14 cellular contexts compared by ENCODE assay signal in genomic region chr13:28336193-28336657, GRCh38.
DNase-seq lines count a peak whose midpoint lies in the region; ATAC-seq and TF ChIP-seq lines count a peak whose summit lies in the region.
"Had no signal": no experiment of that assay in that cellular context is flagged by ENCODE, and none has a peak within 500 bp of the region (broad histone marks: within the 10 kb centered on the region; RNA-seq: fewer than 3 reads in every experiment).

No MANE protein-coding gene starts in this region.

- no peaks in the 10 kb centered on the region for H3K9me3 ChIP-seq in left ventricle myocardium inferior (replicated peaks)
- H3K9me3 ChIP-seq in transverse colon: no peaks in the 10 kb centered on the region

- H3K27ac ChIP-seq in left ventricle myocardium inferior (replicated peaks) (peak overlapping the region; percentile 69), transverse colon (no peak overlapping the region)
- H3K27ac ChIP-seq: KMS-11 had no signal

- no peaks in the 10 kb centered on the region for H3K9me3 Mint-ChIP-seq in chondrocyte (ENCODE audit: low read depth)
- H3K9me3 Mint-ChIP-seq: CD8-positive, alpha-beta memory T cell had no signal

- H3K4me3 Mint-ChIP-seq in chondrocyte (ENCODE audit: unreplicated experiment): no peak overlapping the region
- H3K4me3 Mint-ChIP-seq: CD8-positive, alpha-beta memory T cell had no signal

- peaks cover 45% of the 10 kb centered on the region for H3K4me1 Mint-ChIP-seq in chondrocyte (ENCODE audit: low read depth)
- H3K4me1 Mint-ChIP-seq: CD8-positive, alpha-beta memory T cell had no signal

- DNase-seq in HEK293T (ENCODE audit: extremely low spot score) (peak; percentile 49), chondrocyte (ENCODE audit: low spot score) (no peak), left ventricle myocardium inferior (peak; percentile 25), sciatic nerve (ENCODE audit: low spot score) (no peak), germinal center (ENCODE audit: low spot score) (no peak), transverse colon (no peak)
- DNase-seq in activated CD8-positive, alpha-beta memory T cell treated with anti-CD3 and anti-CD28 coated beads, Interleukin-2, amount 50 U/mL, for 4 hours: no peak
- DNase-seq: CD8-positive, alpha-beta memory T cell; GOT3; NCI-H187 treated with DMSO at 0.1 percent for 48 hours; NCI-H446 treated with DMSO at 0.1 percent for 48 hours; SIG-M5 had no signal

- ATAC-seq in sciatic nerve (peak; percentile 75), GM21529 (IDR thresholded peaks at IDR 0.05; ENCODE audit: unreplicated experiment) (no peak)

- peaks cover 9% of the 10 kb centered on the region for H3K36me3 ChIP-seq in left ventricle myocardium inferior
- no peaks in the 10 kb centered on the region for H3K36me3 ChIP-seq in transverse colon

- WGBS in transverse colon (ENCODE audit: low coverage in 1 of 2), 2 donors: 63% methylated on average over 3 of the region's 3 CpGs; no CpG with 5 or more reads in 1 of the 2 donors

- no peak for TF ChIP-seq EP300 in transverse colon (IDR thresholded peaks at IDR 0.05; ENCODE audit: low read depth)

- no peaks in the 10 kb centered on the region for H3K27me3 Mint-ChIP-seq in chondrocyte (ENCODE audit: low read depth)

- POLR2A ChIA-PET in HEK293T (lab: Yijun Ruan, JAX): no interaction called here

- H3K4me3 ChIP-seq in left ventricle myocardium inferior (no peak overlapping the region), transverse colon (no peak overlapping the region)

- in situ Hi-C loops in transverse colon (cut with MboI; ENCODE audit: low pct_ligation_motif_present in 1 of 4, low pct_unique_long_range_greater_than_20kb in 1 of 4, low sequenced_read_pairs in 3 of 4): loop anchor here in 2 of 4 donors (25.0 kb wide), 2 partner anchors 301 to 451 kb away; no protein-coding TSS in a partner anchor

- CTCF ChIA-PET in HEK293T (lab: Yijun Ruan, JAX): no interaction called here

- TF ChIP-seq CTCF in chondrocyte (IDR thresholded peaks at IDR 0.05): no peak
- TF ChIP-seq CTCF in left ventricle myocardium inferior (IDR thresholded peaks at IDR 0.05; ENCODE audit: borderline replicate concordance): no peak
- no peak for TF ChIP-seq CTCF in transverse colon (IDR thresholded peaks at IDR 0.05)

- intact Hi-C loops in left ventricle myocardium inferior (cut with micrococcal nuclease) (no loop called here), sciatic nerve (cut with DNase I) (no loop called here), transverse colon (cut with DNase I; ENCODE audit: low total_unique reads) (no loop called here)

- H3K4me1 ChIP-seq in left ventricle myocardium inferior (peaks cover 67% of the 10 kb centered on the region), transverse colon (peaks cover 0 to 12% (median 3%) of the 10 kb centered on the region in 4 donors)

- no peaks in the 10 kb centered on the region for H3K36me3 Mint-ChIP-seq in chondrocyte (ENCODE audit: low read depth)
- H3K36me3 Mint-ChIP-seq: CD8-positive, alpha-beta memory T cell had no signal

- no peak for TF ChIP-seq POLR2A in transverse colon (IDR thresholded peaks at IDR 0.05)

- peak overlapping the region; percentile 45 for H3K27ac Mint-ChIP-seq in chondrocyte (ENCODE audit: unreplicated experiment)

- no peaks in the 10 kb centered on the region for H3K27me3 ChIP-seq in left ventricle myocardium inferior (ENCODE audit: low read depth)
- H3K27me3 ChIP-seq in transverse colon: peaks cover 4% of the 10 kb centered on the region

TF ChIP-seq in HEK293T, 16 proteins besides CTCF, POLR2A, EP300 and RAD21:
- TF ChIP-seq TARDBP (IDR thresholded peaks at IDR 0.05): no peak
- peak; percentile 66; the same call in 1 of the 2 replicates for TF ChIP-seq CTBP1 (IDR thresholded peaks at IDR 0.05; ENCODE audit: borderline replicate concordance)
- TF ChIP-seq ZNF384 (IDR thresholded peaks at IDR 0.05): no peak
- peak; percentile 54 for TF ChIP-seq PKNOX1 (IDR thresholded peaks at IDR 0.05)

Comparison
In these comparisons a context has a peak if more than half of its experiments do, and no peak if none do; other contexts are left out.
1. DNase-seq: peak in HEK293T (single experiment) and left ventricle myocardium inferior (single experiment); none in chondrocyte (single experiment), sciatic nerve (single experiment), germinal center (single experiment), activated CD8-positive, alpha-beta memory T cell treated with anti-CD3 and anti-CD28 coated beads, Interleukin-2, amount 50 U/mL, for 4 hours (single experiment) and transverse colon (single experiment).